In the genomic region with DNA sequence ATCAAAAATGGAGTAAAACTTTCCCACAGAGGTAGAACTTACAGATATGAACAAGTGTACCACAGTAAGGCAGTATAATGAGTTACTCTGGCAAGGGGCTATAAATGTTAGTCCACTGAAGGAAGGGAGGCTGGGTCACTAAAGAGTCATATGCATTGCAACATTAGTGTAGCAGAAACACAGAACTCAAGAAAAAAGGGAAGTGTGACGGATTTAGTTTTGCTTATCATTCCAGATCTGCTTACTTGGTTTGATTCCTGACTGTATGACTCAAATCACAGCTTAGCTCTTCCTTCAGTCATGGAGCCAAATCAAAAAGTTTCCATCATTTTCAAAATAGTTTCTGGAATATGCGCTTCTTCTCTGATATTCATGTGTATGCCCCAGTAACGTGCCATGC, we compare ENCODE assay signal across 17 cellular contexts.
DNase-seq lines count a peak whose midpoint lies in the region; ATAC-seq and TF ChIP-seq lines count a peak whose summit lies in the region.
"Had no signal": no experiment of that assay in that cellular context is flagged by ENCODE, and none has a peak within 500 bp of the region (broad histone marks: within the 10 kb centered on the region; RNA-seq: fewer than 3 reads in every experiment).

No MANE protein-coding gene starts in this region.

- POLR2A ChIA-PET in BJ (lab: Charles Lee): no interaction called here
- POLR2A ChIA-PET in A673 (lab: Charles Lee; ENCODE audit: low non-redundant PET): no interaction called here

- no TSS peak for BruUV-seq in A673 (replicated peaks; lab: Mats Ljungman, UMichigan)

- H3K4me3 ChIP-seq in BJ (ENCODE audit: low read depth, low read length): no peak overlapping the region
- H3K4me3 ChIP-seq in foreskin fibroblast (ENCODE audit: low read depth in 1 of 2, low read length in 2 of 2): no peak overlapping the region
- H3K4me3 ChIP-seq in A673 (ENCODE audit: low read depth, low read length, poor library complexity, severe bottlenecking): no peak overlapping the region
- H3K4me3 ChIP-seq: cardiac muscle cell, mucosa of descending colon, suprapubic skin had no signal

- no peaks in the 10 kb centered on the region for H3K27me3 ChIP-seq in BJ (ENCODE audit: control insufficient read depth, insufficient read depth, low read length)
- H3K27me3 ChIP-seq in A673 (replicated peaks; ENCODE audit: insufficient read depth, low read depth, low read length, poor library complexity): no peaks in the 10 kb centered on the region
- H3K27me3 ChIP-seq: cardiac muscle cell, suprapubic skin had no signal

- CTCF ChIA-PET in BJ (lab: Yijun Ruan, JAX) (no interaction called here), A673 (lab: Charles Lee) (no interaction called here)

- ATAC-seq in SK-N-SH treated with all-trans-retinoic acid at 6 μM for 48 hours: peak; percentile 35; the same call in 1 of the 3 replicates
- ATAC-seq in GM19023 (IDR thresholded peaks at IDR 0.05; ENCODE audit: unreplicated experiment): no peak
- no peak for ATAC-seq in GM21619 (IDR thresholded peaks at IDR 0.05; ENCODE audit: unreplicated experiment)
- ATAC-seq: activated CD4-positive, CD25-positive, alpha-beta regulatory T cell treated with anti-CD3 and anti-CD28 coated beads, Interleukin-2, amount 50 U/mL, for 24 hours; mucosa of descending colon had no signal

- H3K27ac ChIP-seq in A673 (ENCODE audit: low read depth, low read length, poor library complexity, severe bottlenecking): no peak overlapping the region
- H3K27ac ChIP-seq: cardiac muscle cell, suprapubic skin had no signal

- no peaks in the 10 kb centered on the region for H3K4me1 ChIP-seq in A673 (ENCODE audit: insufficient read depth, low read length, poor library complexity, severe bottlenecking)
- H3K4me1 ChIP-seq: suprapubic skin had no signal

- no peak for TF ChIP-seq CTCF in BJ (IDR thresholded peaks at IDR 0.05; ENCODE audit: insufficient read depth, low read depth, low read length)
- no peak for TF ChIP-seq CTCF in foreskin fibroblast (IDR thresholded peaks at IDR 0.05; ENCODE audit: low read depth, low read length)
- no peak for TF ChIP-seq CTCF in A673 (conservative IDR thresholded peaks at IDR 0.05; ENCODE audit: low read depth, low read length)

- H3K9me3 ChIP-seq in A673 (ENCODE audit: low read depth, low read length, poor library complexity, severe bottlenecking): no peaks in the 10 kb centered on the region
- H3K9me3 ChIP-seq: mucosa of descending colon, suprapubic skin had no signal

- DNase-seq in BJ (ENCODE audit: low read depth): peak; percentile 17
- DNase-seq in HT1080 (ENCODE audit: low read depth): peak; percentile 6
- peak; percentile 3 to 29 for DNase-seq in foreskin fibroblast
- no peak for DNase-seq in A673 (ENCODE audit: low spot score)
- no peak for DNase-seq in activated gamma-delta T cell (lab: John Stamatoyannopoulos, UW)
- DNase-seq: activated CD8-positive, alpha-beta memory T cell treated with anti-CD3 and anti-CD28 coated beads, Interleukin-2, amount 50 U/mL, for 4 hours; activated naive CD4-positive, alpha-beta T cell treated with anti-CD3 and anti-CD28 coated beads, Interleukin-2, amount 50 U/mL, for 16 hours; mucosa of descending colon; NCI-H1417 treated with DMSO at 0.1 percent for 48 hours; NCI-H226; stimulated activated CD4-positive, alpha-beta T cell treated with anti-CD3 and anti-CD28 coated beads, Interleukin-12 subunit alpha, Interleukin-12 subunit beta, amount 100 ng/mL, for 4 hours had no signal

- H3K36me3 ChIP-seq in BJ (ENCODE audit: control insufficient read depth, insufficient read depth, low read length): no peaks in the 10 kb centered on the region
- no peaks in the 10 kb centered on the region for H3K36me3 ChIP-seq in A673 (ENCODE audit: insufficient read depth, low read length, poor library complexity, severe bottlenecking)
- H3K36me3 ChIP-seq: cardiac muscle cell, suprapubic skin had no signal

- intact Hi-C loops in A673 (cut with micrococcal nuclease; ENCODE audit: unreplicated experiment): no loop called here

TF ChIP-seq in SK-N-SH treated with all-trans-retinoic acid at 6 μM for 48 hours, 23 proteins besides CTCF, POLR2A, EP300 and RAD21:
- no peak for TF ChIP-seq OSR1 (CRISPR knock-in tag; IDR thresholded peaks at IDR 0.05)
- TF ChIP-seq SNAI2 (CRISPR knock-in tag; IDR thresholded peaks at IDR 0.05): no peak
- TF ChIP-seq ARNTL (CRISPR knock-in tag; IDR thresholded peaks at IDR 0.05; ENCODE audit: borderline replicate concordance, low read depth): no peak
- TF ChIP-seq BACH2 (CRISPR knock-in tag; IDR thresholded peaks at IDR 0.05; ENCODE audit: borderline replicate concordance): no peak
- no peak for TF ChIP-seq ZFP3 (CRISPR knock-in tag; IDR thresholded peaks at IDR 0.05)
- TF ChIP-seq, protein P1, sequence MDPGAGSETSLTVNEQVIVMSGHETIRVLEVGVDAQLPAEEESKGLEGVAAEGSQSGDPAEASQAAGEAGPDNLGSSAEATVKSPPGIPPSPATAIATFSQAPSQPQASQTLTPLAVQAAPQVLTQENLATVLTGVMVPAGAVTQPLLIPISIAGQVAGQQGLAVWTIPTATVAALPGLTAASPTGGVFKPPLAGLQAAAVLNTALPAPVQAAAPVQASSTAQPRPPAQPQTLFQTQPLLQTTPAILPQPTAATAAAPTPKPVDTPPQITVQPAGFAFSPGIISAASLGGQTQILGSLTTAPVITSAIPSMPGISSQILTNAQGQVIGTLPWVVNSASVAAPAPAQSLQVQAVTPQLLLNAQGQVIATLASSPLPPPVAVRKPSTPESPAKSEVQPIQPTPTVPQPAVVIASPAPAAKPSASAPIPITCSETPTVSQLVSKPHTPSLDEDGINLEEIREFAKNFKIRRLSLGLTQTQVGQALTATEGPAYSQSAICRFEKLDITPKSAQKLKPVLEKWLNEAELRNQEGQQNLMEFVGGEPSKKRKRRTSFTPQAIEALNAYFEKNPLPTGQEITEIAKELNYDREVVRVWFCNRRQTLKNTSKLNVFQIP (CRISPR knock-in tag; IDR thresholded peaks at IDR 0.05; ENCODE audit: borderline replicate concordance, low read depth): no peak
- TF ChIP-seq, protein P2, sequence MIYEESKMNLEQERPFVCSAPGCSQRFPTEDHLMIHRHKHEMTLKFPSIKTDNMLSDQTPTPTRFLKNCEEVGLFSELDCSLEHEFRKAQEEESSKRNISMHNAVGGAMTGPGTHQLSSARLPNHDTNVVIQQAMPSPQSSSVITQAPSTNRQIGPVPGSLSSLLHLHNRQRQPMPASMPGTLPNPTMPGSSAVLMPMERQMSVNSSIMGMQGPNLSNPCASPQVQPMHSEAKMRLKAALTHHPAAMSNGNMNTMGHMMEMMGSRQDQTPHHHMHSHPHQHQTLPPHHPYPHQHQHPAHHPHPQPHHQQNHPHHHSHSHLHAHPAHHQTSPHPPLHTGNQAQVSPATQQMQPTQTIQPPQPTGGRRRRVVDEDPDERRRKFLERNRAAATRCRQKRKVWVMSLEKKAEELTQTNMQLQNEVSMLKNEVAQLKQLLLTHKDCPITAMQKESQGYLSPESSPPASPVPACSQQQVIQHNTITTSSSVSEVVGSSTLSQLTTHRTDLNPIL (CRISPR knock-in tag; IDR thresholded peaks at IDR 0.05; ENCODE audit: low read depth): no peak
- TF ChIP-seq ZNF565 (CRISPR knock-in tag; conservative IDR thresholded peaks at IDR 0.05; ENCODE audit: low read depth): no peak
- no peak for TF ChIP-seq CSDC2 (CRISPR knock-in tag; IDR thresholded peaks at IDR 0.05)
- TF ChIP-seq TOX (CRISPR knock-in tag; IDR thresholded peaks at IDR 0.05; ENCODE audit: borderline replicate concordance): no peak
- no peak for TF ChIP-seq ZFP30 (CRISPR knock-in tag; IDR thresholded peaks at IDR 0.05)
- no peak for TF ChIP-seq ZNF8 (CRISPR knock-in tag; IDR thresholded peaks at IDR 0.05)
- no peak for TF ChIP-seq ZNF70 (CRISPR knock-in tag; IDR thresholded peaks at IDR 0.05)
- TF ChIP-seq ZC3H10 (CRISPR knock-in tag; IDR thresholded peaks at IDR 0.05): no peak
- TF ChIP-seq, protein P3, sequence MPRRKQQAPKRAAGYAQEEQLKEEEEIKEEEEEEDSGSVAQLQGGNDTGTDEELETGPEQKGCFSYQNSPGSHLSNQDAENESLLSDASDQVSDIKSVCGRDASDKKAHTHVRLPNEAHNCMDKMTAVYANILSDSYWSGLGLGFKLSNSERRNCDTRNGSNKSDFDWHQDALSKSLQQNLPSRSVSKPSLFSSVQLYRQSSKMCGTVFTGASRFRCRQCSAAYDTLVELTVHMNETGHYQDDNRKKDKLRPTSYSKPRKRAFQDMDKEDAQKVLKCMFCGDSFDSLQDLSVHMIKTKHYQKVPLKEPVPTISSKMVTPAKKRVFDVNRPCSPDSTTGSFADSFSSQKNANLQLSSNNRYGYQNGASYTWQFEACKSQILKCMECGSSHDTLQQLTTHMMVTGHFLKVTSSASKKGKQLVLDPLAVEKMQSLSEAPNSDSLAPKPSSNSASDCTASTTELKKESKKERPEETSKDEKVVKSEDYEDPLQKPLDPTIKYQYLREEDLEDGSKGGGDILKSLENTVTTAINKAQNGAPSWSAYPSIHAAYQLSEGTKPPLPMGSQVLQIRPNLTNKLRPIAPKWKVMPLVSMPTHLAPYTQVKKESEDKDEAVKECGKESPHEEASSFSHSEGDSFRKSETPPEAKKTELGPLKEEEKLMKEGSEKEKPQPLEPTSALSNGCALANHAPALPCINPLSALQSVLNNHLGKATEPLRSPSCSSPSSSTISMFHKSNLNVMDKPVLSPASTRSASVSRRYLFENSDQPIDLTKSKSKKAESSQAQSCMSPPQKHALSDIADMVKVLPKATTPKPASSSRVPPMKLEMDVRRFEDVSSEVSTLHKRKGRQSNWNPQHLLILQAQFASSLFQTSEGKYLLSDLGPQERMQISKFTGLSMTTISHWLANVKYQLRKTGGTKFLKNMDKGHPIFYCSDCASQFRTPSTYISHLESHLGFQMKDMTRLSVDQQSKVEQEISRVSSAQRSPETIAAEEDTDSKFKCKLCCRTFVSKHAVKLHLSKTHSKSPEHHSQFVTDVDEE (CRISPR knock-in tag; IDR thresholded peaks at IDR 0.05): no peak

Comparison
In these comparisons a context has a peak if more than half of its experiments do, and no peak if none do; other contexts are left out.
1. DNase-seq: peak in BJ (single experiment), HT1080 (single experiment) and foreskin fibroblast (2 of 2); none in A673 (single experiment) and activated gamma-delta T cell (single experiment).